ENCODE assay signal across 22 cellular contexts in the genomic region with DNA sequence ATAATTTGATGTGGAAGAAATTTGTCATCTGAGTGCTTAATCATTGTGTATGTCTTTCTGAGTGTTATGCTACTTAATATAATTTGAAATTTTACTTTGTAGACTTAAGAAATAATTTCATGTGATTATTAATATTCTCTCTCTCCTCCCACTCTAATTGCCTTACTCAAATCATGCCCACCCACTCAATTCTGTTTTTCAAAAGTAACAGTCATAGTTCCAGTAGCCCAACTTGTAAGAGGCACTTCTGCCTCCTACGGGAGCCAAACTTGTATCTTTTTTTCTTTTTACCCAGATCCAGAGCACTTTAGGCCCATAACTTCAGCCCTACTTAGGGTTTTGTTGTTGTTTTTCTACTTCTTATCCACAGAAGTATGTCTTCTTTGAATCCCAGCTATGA. TPM values are rescaled to one million over a fixed set of nuclear protein-coding genes. Genes with fewer than 3 reads are reported as not detected.
DNase-seq lines count a peak whose midpoint lies in the region; ATAC-seq, FAIRE-seq and TF ChIP-seq lines count a peak whose summit lies in the region.
"Had no signal": no experiment of that assay in that cellular context is flagged by ENCODE, and none has a peak within 500 bp of the region (broad histone marks: within the 10 kb centered on the region; RNA-seq: fewer than 3 reads in every experiment).

No MANE protein-coding gene starts in this region.

- 100% methylated on average over 1 of the region's 1 CpG for WGBS in A549 (ENCODE audit: missing lambda C conversion rate)
- 83% methylated on average over 1 of the region's 1 CpG for WGBS in smooth muscle cell (ENCODE audit: low lambda C conversion rate)

- H3K9ac ChIP-seq in smooth muscle cell (ENCODE audit: low read depth) = no peak overlapping the region

- peak overlapping the region; percentile 42 for H3K27ac Mint-ChIP-seq in activated B cell treated with CpG ODN at 0.5 μM for 24 hours
- H3K27ac Mint-ChIP-seq: CD8-positive, alpha-beta T cell had no signal

- H3K4me1 ChIP-seq in A549 (peaks cover 60% of the 10 kb centered on the region), smooth muscle cell (ENCODE audit: low read depth) (peaks cover 14% of the 10 kb centered on the region)
- H3K4me1 ChIP-seq: HAP-1 had no signal

- H3K4me3 ChIP-seq in A549 (no peak overlapping the region), smooth muscle cell (no peak overlapping the region)
- H3K4me3 ChIP-seq: HAP-1, K562 had no signal

- no peak for DNase-seq in A549 (ENCODE audit: low read depth in 1 of 2, low spot score in 1 of 2)
- peak; percentile 69 for DNase-seq in CD1c-positive myeloid dendritic cell (ENCODE audit: extremely low spot score)
- no peak for DNase-seq in activated B cell treated with CpG ODN at 0.5 μM for 24 hours
- no peak for DNase-seq in smooth muscle cell (lab: John Stamatoyannopoulos, UW; ENCODE audit: unreplicated experiment)
- no peak for DNase-seq in NCI-H128 (lab: John Stamatoyannopoulos, UW; ENCODE audit: unreplicated experiment)
- DNase-seq in A172 (ENCODE audit: low spot score) = no peak
- DNase-seq in pons (ENCODE audit: low spot score) = no peak
- DNase-seq: 8988T; AML-193; CD8-positive, alpha-beta T cell; DMS 273 treated with DMSO at 0.1 percent for 48 hours; DMS53; DND-41; EL; IMR-90 had no signal

- H3K27ac ChIP-seq in A549 (peak overlapping the region; percentile 54 to 70; a peak in 5 of 6 replicates), smooth muscle cell (ENCODE audit: low read depth) (peak overlapping the region; percentile 66)
- H3K27ac ChIP-seq: C4-2B, HL-60 had no signal

- no peaks in the 10 kb centered on the region for H3K9me3 Mint-ChIP-seq in activated B cell treated with CpG ODN at 0.5 μM for 24 hours
- H3K9me3 Mint-ChIP-seq: CD8-positive, alpha-beta T cell had no signal

- H3K27me3 ChIP-seq in smooth muscle cell (ENCODE audit: low read depth) = no peaks in the 10 kb centered on the region

- no peak for ATAC-seq in A549
- no peak for ATAC-seq in activated B cell treated with CpG ODN at 0.5 μM for 24 hours (ENCODE audit: low read depth)
- ATAC-seq: CD8-positive, alpha-beta T cell; K562 had no signal

- H3F3A ChIP-seq in smooth muscle cell (ENCODE audit: low read depth) = peaks cover 13% of the 10 kb centered on the region

- peaks cover 6% of the 10 kb centered on the region for H3K4me1 Mint-ChIP-seq in activated B cell treated with CpG ODN at 0.5 μM for 24 hours

- POLR2A ChIA-PET in A549 (lab: Yijun Ruan, JAX) = no interaction called here
- POLR2A ChIA-PET in activated B cell treated with CpG ODN at 0.5 μM for 24 hours (lab: Charles Lee) = no interaction called here

- no peak overlapping the region for H3K4me3 Mint-ChIP-seq in activated B cell treated with CpG ODN at 0.5 μM for 24 hours
- H3K4me3 Mint-ChIP-seq: CD8-positive, alpha-beta T cell had no signal

- intact Hi-C loops in activated B cell treated with CpG ODN at 0.5 μM for 24 hours (cut with micrococcal nuclease) = no loop called here

- H3K9me3 ChIP-seq in A549 = no peaks in the 10 kb centered on the region
- no peaks in the 10 kb centered on the region for H3K9me3 ChIP-seq in smooth muscle cell (replicated peaks; ENCODE audit: low read depth)
- H3K9me3 ChIP-seq: HAP-1 had no signal

- H3K4me2 ChIP-seq in A549 (no peak overlapping the region), smooth muscle cell (no peak overlapping the region)

- TF ChIP-seq RAD21 in A549 (conservative IDR thresholded peaks at IDR 0.05 in 1 of 2, IDR thresholded peaks at IDR 0.05 in 1 of 2) = no peak

- peak overlapping the region; percentile 4 for H2AFZ ChIP-seq in smooth muscle cell (ENCODE audit: low read depth)

- no peaks in the 10 kb centered on the region for H3K79me2 ChIP-seq in smooth muscle cell (ENCODE audit: low read depth)

- no peak for TF ChIP-seq CTCF in A549 (IDR thresholded peaks at IDR 0.05)
- no peak for TF ChIP-seq CTCF in activated B cell treated with CpG ODN at 0.5 μM for 24 hours (IDR thresholded peaks at IDR 0.05)
- no peak for TF ChIP-seq CTCF in smooth muscle cell (IDR thresholded peaks at IDR 0.05; ENCODE audit: borderline replicate concordance, insufficient read depth, poor library complexity, severe bottlenecking)

- no peaks in the 10 kb centered on the region for H3K36me3 Mint-ChIP-seq in activated B cell treated with CpG ODN at 0.5 μM for 24 hours (ENCODE audit: low read depth)
- H3K36me3 Mint-ChIP-seq: CD8-positive, alpha-beta T cell had no signal

- no peak for TF ChIP-seq EP300 in A549 (IDR thresholded peaks at IDR 0.05)

- CTCF ChIA-PET in A549 (lab: Yijun Ruan, JAX) = no interaction called here
- CTCF ChIA-PET in activated B cell treated with CpG ODN at 0.5 μM for 24 hours (lab: Charles Lee) = no interaction called here

- no peaks in the 10 kb centered on the region for H3K36me3 ChIP-seq in smooth muscle cell (ENCODE audit: low read depth)
- H3K36me3 ChIP-seq: HAP-1 had no signal

- FAIRE-seq in A549 (lab: Jason Lieb, UNC) = no peak
- FAIRE-seq: GM12891, GM19239, K562 had no signal

- no peaks in the 10 kb centered on the region for H4K20me1 ChIP-seq in smooth muscle cell (ENCODE audit: low read depth)

- H3K27me3 Mint-ChIP-seq in activated B cell treated with CpG ODN at 0.5 μM for 24 hours = no peaks in the 10 kb centered on the region

- TF ChIP-seq POLR2A in A549 (IDR thresholded peaks at IDR 0.05; ENCODE audit: low read length) = no peak

TF ChIP-seq in A549, 52 proteins besides CTCF, POLR2A, EP300 and RAD21:
- TF ChIP-seq HDAC2 (IDR thresholded peaks at IDR 0.05) = no peak
- TF ChIP-seq MYC (IDR thresholded peaks at IDR 0.05; ENCODE audit: borderline replicate concordance, low read length) = no peak
- no peak for TF ChIP-seq JUN (IDR thresholded peaks at IDR 0.05)
- no peak for TF ChIP-seq ZC3H11A (IDR thresholded peaks at IDR 0.05)
- TF ChIP-seq RARB (CRISPR knock-in tag; IDR thresholded peaks at IDR 0.05) = no peak
- no peak for TF ChIP-seq PHF8 (IDR thresholded peaks at IDR 0.05; ENCODE audit: borderline replicate concordance, low read depth)
- TF ChIP-seq RFX5 (IDR thresholded peaks at IDR 0.05) = no peak
- TF ChIP-seq HEYL (CRISPR knock-in tag; IDR thresholded peaks at IDR 0.05) = no peak
- no peak for TF ChIP-seq FOSL2 (IDR thresholded peaks at IDR 0.05)
- no peak for TF ChIP-seq FOSL2 (CRISPR knock-in tag; IDR thresholded peaks at IDR 0.05)
- TF ChIP-seq ZFP36 (IDR thresholded peaks at IDR 0.05; ENCODE audit: borderline replicate concordance, partially characterized antibody) = no peak
- TF ChIP-seq KDM5A (IDR thresholded peaks at IDR 0.05) = no peak
- no peak for TF ChIP-seq BHLHE40 (IDR thresholded peaks at IDR 0.05; ENCODE audit: low read depth, low read length)
- TF ChIP-seq NFE2L2 (conservative IDR thresholded peaks at IDR 0.05; ENCODE audit: low read length) = no peak
- no peak for TF ChIP-seq POLR2AphosphoS2 (conservative IDR thresholded peaks at IDR 0.05; ENCODE audit: low read length)

RNA-seq across cellular contexts. Expression of a gene that starts 18.5 kb away (rescaled TPM):
- polyA plus RNA-seq in A549 (2011; rRNA removed) (310 and 324 TPM in 2 replicates), A549 (2017; fragmentation: RNase III; extraction: RNeasy Plus Mini Kit Qiagen cat#74134 plus additional on column Dnase treatment) (242 to 304 TPM (median 302 TPM) in 3 replicates), smooth muscle cell (5.7 and 18.5 TPM in 2 replicates)
- 61.8 and 66.4 TPM in 2 replicates for polyA plus RNA-seq in A549 (2012; cell fraction: cytosol; rRNA removed)
- 27.2 and 41.7 TPM in 2 replicates for polyA plus RNA-seq in A549 (2012; cell fraction: nucleus; rRNA removed)
- 117 and 131 TPM in 2 replicates for polyA minus RNA-seq in A549 (2011; rRNA and poly(A)+ RNA removed)
- total RNA-seq in activated B cell treated with CpG ODN at 0.5 μM for 24 hours (43.8 and 48.0 TPM in 2 replicates), smooth muscle cell (11.2 and 16.0 TPM in 2 replicates)
- total RNA-seq in A172 (2014; rRNA removed; shearing (Covaris generic)) = 1.4 and 3.9 TPM in 2 replicates
- total RNA-seq: CD8-positive, alpha-beta T cell; G401 had no signal
